ENCODE assay signal across 8 cellular contexts in the genomic region with DNA sequence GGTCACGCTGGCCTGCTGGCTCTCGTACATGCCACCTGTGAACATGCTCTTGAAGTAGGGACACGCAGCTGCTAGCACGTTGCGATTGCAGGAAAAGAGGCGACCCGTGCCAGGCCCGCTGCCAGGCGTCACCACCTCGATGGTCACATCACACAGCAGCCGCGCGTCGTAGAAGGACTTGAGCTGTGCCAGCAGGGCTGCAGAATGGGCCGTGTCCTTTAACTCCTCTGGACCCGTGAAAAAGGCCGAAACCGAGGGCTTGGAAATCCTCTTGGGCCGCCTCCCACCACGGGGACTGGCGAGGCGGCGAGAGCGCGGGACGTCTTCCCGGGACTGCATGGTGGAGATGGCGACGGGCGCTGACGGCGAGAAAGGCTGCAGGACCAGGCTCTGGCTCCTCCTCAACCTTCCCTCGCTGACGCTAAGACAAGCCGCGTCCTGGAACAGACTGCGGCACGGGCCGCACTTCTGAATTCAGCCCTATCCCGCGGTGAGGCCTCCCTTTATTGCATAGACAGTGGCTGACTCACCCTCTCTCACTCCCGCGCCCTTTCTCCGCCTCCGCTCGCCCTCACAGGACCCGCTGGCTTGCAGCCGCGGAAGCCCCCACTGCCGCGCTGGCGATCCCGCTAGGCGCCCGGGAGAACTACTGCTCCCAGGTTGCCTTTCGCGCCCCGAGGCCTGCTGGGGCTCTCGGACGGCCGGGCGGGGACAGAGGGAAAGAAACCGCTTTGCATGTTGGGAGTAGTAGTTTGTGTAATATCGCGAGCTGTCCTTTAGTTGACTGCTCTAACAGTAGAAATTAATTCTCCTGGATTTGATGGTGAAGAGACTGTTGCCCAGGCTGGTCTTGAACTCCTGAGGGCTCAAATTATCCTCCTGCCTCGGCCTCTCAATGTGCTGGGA. TPM values are rescaled to one million over a fixed set of nuclear protein-coding genes. Genes with fewer than 3 reads are reported as not detected.
A peak's percentile ranks its signal among the peaks of the same experiment; 100 is the strongest.
DNase-seq lines count a peak whose midpoint lies in the region; ATAC-seq, FAIRE-seq and TF ChIP-seq lines count a peak whose summit lies in the region.

A gene with protein sequence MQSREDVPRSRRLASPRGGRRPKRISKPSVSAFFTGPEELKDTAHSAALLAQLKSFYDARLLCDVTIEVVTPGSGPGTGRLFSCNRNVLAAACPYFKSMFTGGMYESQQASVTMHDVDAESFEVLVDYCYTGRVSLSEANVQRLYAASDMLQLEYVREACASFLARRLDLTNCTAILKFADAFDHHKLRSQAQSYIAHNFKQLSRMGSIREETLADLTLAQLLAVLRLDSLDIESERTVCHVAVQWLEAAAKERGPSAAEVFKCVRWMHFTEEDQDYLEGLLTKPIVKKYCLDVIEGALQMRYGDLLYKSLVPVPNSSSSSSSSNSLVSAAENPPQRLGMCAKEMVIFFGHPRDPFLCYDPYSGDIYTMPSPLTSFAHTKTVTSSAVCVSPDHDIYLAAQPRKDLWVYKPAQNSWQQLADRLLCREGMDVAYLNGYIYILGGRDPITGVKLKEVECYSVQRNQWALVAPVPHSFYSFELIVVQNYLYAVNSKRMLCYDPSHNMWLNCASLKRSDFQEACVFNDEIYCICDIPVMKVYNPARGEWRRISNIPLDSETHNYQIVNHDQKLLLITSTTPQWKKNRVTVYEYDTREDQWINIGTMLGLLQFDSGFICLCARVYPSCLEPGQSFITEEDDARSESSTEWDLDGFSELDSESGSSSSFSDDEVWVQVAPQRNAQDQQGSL (minus strand): TSS at position 651 of the 906 bp plus-strand sequence. CDS start 312 bp downstream, at position 339.

- peaks cover 14% of the 10 kb centered on the region for H3K4me1 ChIP-seq in thymus (ENCODE audit: control insufficient read depth, insufficient read depth, low read length)

- H3K27ac Mint-ChIP-seq in osteocyte (ENCODE audit: unreplicated experiment), result peak within 1 kb of the TSS; percentile 96

- H3K4me1 Mint-ChIP-seq in osteocyte (ENCODE audit: unreplicated experiment), result peaks cover 28% of the 10 kb centered on the region

- no peaks in the 10 kb centered on the region for H3K27me3 ChIP-seq in thymus (ENCODE audit: control insufficient read depth, insufficient read depth)

- ATAC-seq in HG02798 (IDR thresholded peaks at IDR 0.05; ENCODE audit: poor library complexity, unreplicated experiment) (peak; percentile 99), Right ventricle myocardium inferior (peak; percentile 99)

- 11% methylated on average over 66 of the region's 66 CpGs for WGBS in thymus

- H3K4me3 ChIP-seq in thymus (ENCODE audit: low read length), result peak within 1 kb of the TSS; percentile 50

- peaks cover 22% of the 10 kb centered on the region for H3K36me3 Mint-ChIP-seq in osteocyte (ENCODE audit: unreplicated experiment)

- H3K9me3 ChIP-seq in thymus (ENCODE audit: control insufficient read depth), result no peaks in the 10 kb centered on the region

- TF ChIP-seq POLR2A in GM12891 (IDR thresholded peaks at IDR 0.05; ENCODE audit: low read depth, low read length), result peak; percentile 68; the same call in 1 of the 2 replicates

- peaks cover 18% of the 10 kb centered on the region for H3K9me3 Mint-ChIP-seq in osteocyte (ENCODE audit: unreplicated experiment)

- intact Hi-C loops in Right ventricle myocardium inferior (cut with DNase I), result loop anchor here (1.0 to 10.0 kb wide), 2 partner anchors 62 to 119 kb away; partner anchors contain the start of gene KBTBD6

- H3K4me3 Mint-ChIP-seq in osteocyte (ENCODE audit: unreplicated experiment), result peak within 1 kb of the TSS; percentile 90

- no peak for FAIRE-seq in GM12891 (lab: Jason Lieb, UNC)

- H3K36me3 ChIP-seq in thymus (ENCODE audit: control insufficient read depth, insufficient read depth), result no peaks in the 10 kb centered on the region

- DNase-seq in GM12891 (ENCODE audit: insufficient read length, low spot score) (peak; percentile 68), NCI-H1417 treated with DMSO at 0.1 percent for 48 hours (lab: John Stamatoyannopoulos, UW) (peak; percentile 63), SW 1271 (lab: John Stamatoyannopoulos, UW) (peak; percentile 88 to 89), Right ventricle myocardium inferior (ENCODE audit: missing footprints) (peak; percentile 98), osteocyte (ENCODE audit: extremely low spot score, unreplicated experiment) (peak; percentile 97)
- DNase-seq in activated naive CD8-positive, alpha-beta T cell treated with anti-CD3 and anti-CD28 coated beads, Interleukin-2, amount 50 U/mL, for 16 hours (ENCODE audit: low read depth, low spot score), result peak; percentile 88

- peak within 1 kb of the TSS; percentile 57 for H3K27ac ChIP-seq in thymus (ENCODE audit: low read depth)

- no peaks in the 10 kb centered on the region for H3K27me3 Mint-ChIP-seq in osteocyte (ENCODE audit: unreplicated experiment)

- TF ChIP-seq CTCF in osteocyte (IDR thresholded peaks at IDR 0.05), result no peak

TF ChIP-seq in GM12891, 5 proteins besides CTCF, POLR2A, EP300 and RAD21:
- TF ChIP-seq POLR2AphosphoS5 (IDR thresholded peaks at IDR 0.05; ENCODE audit: low read depth, low read length) (peak; percentile 61; the same call in 1 of the 2 replicates), POU2F2 (IDR thresholded peaks at IDR 0.05; ENCODE audit: low read depth, low read length) (peak; percentile 76; the same call in 1 of the 2 replicates), TAF1 (IDR thresholded peaks at IDR 0.05; ENCODE audit: low read depth, low read length) (no peak; the same call in 1 of the 2 replicates)

RNA-seq across cellular contexts. Expression of the gene that starts here (rescaled TPM):
- polyA plus RNA-seq in GM12891 (2012; ENCODE audit: low read depth, missing spikeins), result 1.6 TPM
- total RNA-seq in Right ventricle myocardium inferior (5.9 TPM), osteocyte (12.2 and 14.0 TPM in 2 replicates)
- 5.8 TPM for polyA plus RNA-seq in thymus

Comparison
In these comparisons a context has a peak if more than half of its experiments do, and no peak if none do; other contexts are left out.
1. Peak in every context shown above with its lines: DNase-seq, ATAC-seq, H3K4me3 ChIP-seq and H3K27ac ChIP-seq.